ENCODE assay signal across 8 cellular contexts in the genomic region with DNA sequence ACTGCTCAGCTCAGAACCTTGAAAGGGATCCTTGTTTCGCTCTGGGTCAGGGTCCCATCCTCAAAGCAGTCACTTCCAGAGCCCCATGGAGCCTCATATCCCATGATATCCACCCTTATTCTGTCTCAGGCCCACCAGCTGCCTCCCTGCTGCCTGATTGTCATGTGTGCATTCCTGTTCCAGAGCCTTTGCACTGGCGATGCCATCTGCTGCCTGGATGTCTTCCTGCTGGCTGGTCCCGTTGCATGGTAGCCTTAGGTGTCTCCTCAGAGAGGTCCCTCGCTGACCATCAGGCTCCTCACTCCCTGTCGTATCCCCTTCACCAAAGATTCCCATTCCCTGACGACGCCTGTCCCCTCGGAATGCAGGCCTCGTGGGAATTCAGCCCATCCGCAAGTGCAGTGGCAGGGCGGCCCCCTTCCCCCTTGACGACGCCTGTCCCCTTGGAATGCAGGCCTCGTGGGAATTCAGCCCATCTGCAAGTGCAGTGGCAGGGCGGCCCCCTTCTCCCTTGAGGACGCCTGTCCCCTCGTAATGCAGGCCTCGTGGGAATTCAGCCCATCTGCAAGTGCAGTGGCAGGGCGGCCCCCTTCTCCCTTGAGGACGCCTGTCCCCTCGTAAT. TPM values are rescaled to one million over a fixed set of nuclear protein-coding genes. Genes with fewer than 3 reads are reported as not detected.
DNase-seq lines count a peak whose midpoint lies in the region; ATAC-seq and TF ChIP-seq lines count a peak whose summit lies in the region.
"Not testable (repeated sequence)": the region's sequence is repeated elsewhere in the genome, so short reads cannot be mapped to it uniquely, and the experiment has no call there.
"Had no signal": no experiment of that assay in that cellular context is flagged by ENCODE, and none has a peak within 500 bp of the region (broad histone marks: within the 10 kb centered on the region; RNA-seq: fewer than 3 reads in every experiment).

No MANE protein-coding gene starts in this region.

- peaks cover 83% of the 10 kb centered on the region for H3K27me3 Mint-ChIP-seq in nephron progenitor cell (ENCODE audit: low read depth, poor library complexity)

- not testable (repeated sequence) for H3K9me3 Mint-ChIP-seq in nephron progenitor cell

- H3K4me1 Mint-ChIP-seq in nephron progenitor cell, result not testable (repeated sequence)

- ATAC-seq in SK-N-SH treated with all-trans-retinoic acid at 6 μM for 48 hours, result peak; percentile 13; the same call in 2 of the 3 replicates
- not testable (repeated sequence) for ATAC-seq in Right ventricle myocardium inferior

- not testable (repeated sequence) for TF ChIP-seq CTCF in nephron progenitor cell (IDR thresholded peaks at IDR 0.05)

- H3K4me3 Mint-ChIP-seq in nephron progenitor cell, result peak overlapping the region; percentile 64

- not testable (repeated sequence) for H3K27ac Mint-ChIP-seq in nephron progenitor cell

- not testable (repeated sequence) for H3K36me3 Mint-ChIP-seq in nephron progenitor cell (ENCODE audit: low read depth)

- peak; percentile 18 for DNase-seq in COLO668 (lab: John Stamatoyannopoulos, UW; ENCODE audit: unreplicated experiment)
- peak; percentile 13 for DNase-seq in EL
- peak; percentile 29 for DNase-seq in NCI-H2171 treated with DMSO at 0.1 percent for 48 hours (lab: John Stamatoyannopoulos, UW)
- peak; percentile 81 for DNase-seq in cerebellar cortex (ENCODE audit: low spot score)
- peak; percentile 47 for DNase-seq in Right ventricle myocardium inferior (ENCODE audit: missing footprints)
- peak; percentile 8 for DNase-seq in nephron progenitor cell

- intact Hi-C loops in Right ventricle myocardium inferior (cut with DNase I), result not testable (repeated sequence)

RNA-seq across cellular contexts. Expression of gene SLC26A1, which starts 6.1 kb away (rescaled TPM):
- total RNA-seq in Right ventricle myocardium inferior, result not detected
- total RNA-seq: M059J had no signal

RNA-seq across cellular contexts. Expression of gene FGFRL1, which starts 12.1 kb away (rescaled TPM):
- 21.0 TPM for total RNA-seq in Right ventricle myocardium inferior

RNA-seq across cellular contexts. Expression of gene IDUA, which starts 12.5 kb away (rescaled TPM):
- total RNA-seq in Right ventricle myocardium inferior, result 8.6 TPM

RNA-seq across cellular contexts. Expression of gene DGKQ, which starts 26.0 kb away (rescaled TPM):
- total RNA-seq in Right ventricle myocardium inferior, result 3.8 TPM

Comparison
In these comparisons a context has a peak if more than half of its experiments do, and no peak if none do; other contexts are left out.
1. DNase-seq: peak in every context shown above with its lines; median percentile 81 in cerebellar cortex; 47 in Right ventricle myocardium inferior; 29 in NCI-H2171 treated with DMSO at 0.1 percent for 48 hours; 18 in COLO668; 13 in EL; 8 in nephron progenitor cell.